In the genomic region with DNA sequence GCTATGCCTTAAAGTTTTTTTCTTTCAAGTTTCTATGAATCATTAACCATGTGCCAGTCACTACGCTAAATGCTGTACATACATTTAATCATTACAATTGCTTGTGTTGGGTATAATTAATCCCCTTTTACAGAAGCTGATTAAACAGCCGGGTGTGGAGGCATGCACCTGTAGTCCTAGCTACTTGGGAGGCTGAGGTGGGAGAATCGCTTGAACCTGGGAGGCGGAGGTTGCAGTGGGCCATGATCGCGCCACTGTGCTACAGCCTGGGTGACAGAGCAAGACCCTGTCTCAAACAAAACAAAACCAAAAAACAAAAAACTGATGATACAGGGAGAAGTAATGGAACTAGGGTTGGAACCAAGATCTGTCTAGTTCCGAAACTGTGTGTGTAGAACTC, we compare ENCODE assay signal across 8 cellular contexts. TPM values are rescaled to one million over a fixed set of nuclear protein-coding genes. Genes with fewer than 3 reads are reported as not detected.
DNase-seq lines count a peak whose midpoint lies in the region; ATAC-seq, FAIRE-seq and TF ChIP-seq lines count a peak whose summit lies in the region.

No MANE protein-coding gene starts in this region.

- WGBS in mesendoderm (ENCODE audit: extremely low coverage, insufficient coverage, low lambda C conversion rate), result no CpG with 5 or more reads among the region's 7 CpGs
- 84 to 96% methylated on average over 7 of the region's 7 CpGs for WGBS in tibial nerve, 2 donors

- TF ChIP-seq EP300 in tibial nerve (IDR thresholded peaks at IDR 0.05), result no peak

- H4K8ac ChIP-seq in mesendoderm (ENCODE audit: low read depth, low read length), result no peak overlapping the region

- TF ChIP-seq POLR2A in tibial nerve (IDR thresholded peaks at IDR 0.05), result no peak

- H3K4me3 ChIP-seq in mesendoderm (ENCODE audit: low read length), result no peak overlapping the region
- H3K4me3 ChIP-seq in tibial nerve, result no peak overlapping the region

- peaks cover 3% of the 10 kb centered on the region for H3K4me1 ChIP-seq in mesendoderm (ENCODE audit: control insufficient read depth, low read depth, low read length)
- H3K4me1 ChIP-seq in tibial nerve, result peaks cover 0 to 62% (median 29%) of the 10 kb centered on the region in 4 donors

- H3K4ac ChIP-seq in mesendoderm (ENCODE audit: low read depth, low read length), result no peak overlapping the region

- H3K36me3 ChIP-seq in mesendoderm (ENCODE audit: control insufficient read depth, insufficient read depth, low read length), result no peaks in the 10 kb centered on the region
- H3K36me3 ChIP-seq in tibial nerve, result no peaks in the 10 kb centered on the region

- no peak overlapping the region for H2BK15ac ChIP-seq in mesendoderm (replicated peaks; ENCODE audit: low read depth)

- no peaks in the 10 kb centered on the region for H3K36me3 Mint-ChIP-seq in activated T-cell treated with anti-CD3 and anti-CD28 coated beads, Interleukin-2, amount 50 U/mL, for 4 hours (ENCODE audit: insufficient read depth)

- H4K5ac ChIP-seq in mesendoderm (ENCODE audit: low read length), result no peak overlapping the region

- H3K27me3 ChIP-seq in mesendoderm (ENCODE audit: insufficient read depth, low read length, poor library complexity) (no peaks in the 10 kb centered on the region), tibial nerve (no peaks in the 10 kb centered on the region)

- H3K4me1 Mint-ChIP-seq in activated T-cell treated with anti-CD3 and anti-CD28 coated beads, Interleukin-2, amount 50 U/mL, for 4 hours (ENCODE audit: low read depth), result peaks cover 48% of the 10 kb centered on the region

- no peaks in the 10 kb centered on the region for H3K9me3 ChIP-seq in tibial nerve

- no peaks in the 10 kb centered on the region for H3K79me1 ChIP-seq in mesendoderm (ENCODE audit: low read length)

- peak overlapping the region; percentile 43 for H2AK5ac ChIP-seq in mesendoderm (ENCODE audit: low read length)

- H3K27ac ChIP-seq in angular gyrus (ENCODE audit: low read depth, low read length) (peak overlapping the region; percentile 98), mesendoderm (ENCODE audit: low read depth, low read length) (no peak overlapping the region), tibial nerve (peak overlapping the region; percentile 97 to 100 (median 99))

- no peaks in the 10 kb centered on the region for H3K27me3 Mint-ChIP-seq in activated T-cell treated with anti-CD3 and anti-CD28 coated beads, Interleukin-2, amount 50 U/mL, for 4 hours (ENCODE audit: low read depth)

- no peak for ATAC-seq in activated T-cell treated with anti-CD3 and anti-CD28 coated beads, Interleukin-2, amount 50 U/mL, for 4 hours
- ATAC-seq in HG03439 (IDR thresholded peaks at IDR 0.05; ENCODE audit: unreplicated experiment) (no peak), GM18868 (IDR thresholded peaks at IDR 0.05; ENCODE audit: unreplicated experiment) (no peak)

- H3K4me3 Mint-ChIP-seq in activated T-cell treated with anti-CD3 and anti-CD28 coated beads, Interleukin-2, amount 50 U/mL, for 4 hours, result peak overlapping the region; percentile 84

- H3K9me3 Mint-ChIP-seq in activated T-cell treated with anti-CD3 and anti-CD28 coated beads, Interleukin-2, amount 50 U/mL, for 4 hours, result no peaks in the 10 kb centered on the region

- H3K56ac ChIP-seq in mesendoderm (ENCODE audit: low read length), result no peak overlapping the region

- TF ChIP-seq CTCF in tibial nerve (IDR thresholded peaks at IDR 0.05), result no peak

- no peak overlapping the region for H3K9ac ChIP-seq in mesendoderm (ENCODE audit: low read length)

- H3K4me2 ChIP-seq in mesendoderm (ENCODE audit: low read length), result no peak overlapping the region

- no peak for DNase-seq in activated T-cell treated with anti-CD3 and anti-CD28 coated beads, Interleukin-2, amount 50 U/mL, for 4 hours
- DNase-seq in activated T-cell treated with anti-CD3 and anti-CD28 coated beads, Interleukin-2, amount 50 U/mL, for 1 hour, result no peak
- DNase-seq in mesendoderm, result no peak
- DNase-seq in tibial nerve (ENCODE audit: low spot score in 2 of 2), result no peak
- no peak for DNase-seq in frontal cortex (ENCODE audit: low spot score in 2 of 2)

- H2BK5ac ChIP-seq in mesendoderm (ENCODE audit: low read length), result no peak overlapping the region

- no peak overlapping the region for H2BK120ac ChIP-seq in mesendoderm (ENCODE audit: low read depth, low read length)

- peaks cover 27% of the 10 kb centered on the region for H3K79me2 ChIP-seq in mesendoderm (ENCODE audit: control insufficient read depth, insufficient read depth, low read length)

- no peak overlapping the region for H3K18ac ChIP-seq in mesendoderm (ENCODE audit: low read length)

- no peak for FAIRE-seq in frontal cortex (lab: Jason Lieb, UNC)

- H3K23ac ChIP-seq in mesendoderm (ENCODE audit: low read length), result no peak overlapping the region

RNA-seq across cellular contexts. Expression of a gene that starts 1.2 kb away (rescaled TPM):
- total RNA-seq in activated T-cell treated with anti-CD3 and anti-CD28 coated beads, Interleukin-2, amount 50 U/mL, for 4 hours, result 10 to 100 TPM; 25.9 to 31.9 (median 26.6) TPM
- polyA plus RNA-seq in mesendoderm (2013, experiment 1 of 2), result 48.6 TPM
- polyA plus RNA-seq in mesendoderm (2013, experiment 2 of 2), result 48.4 TPM
- total RNA-seq in tibial nerve (10 to 100 TPM; 23.2 to 28.4 (median 25.9) TPM), frontal cortex (28.5 TPM)

RNA-seq across cellular contexts. Expression of a gene that starts 20.4 kb away (rescaled TPM):
- 1 to 10 TPM in 1 of 3 donors, under 1 TPM in 2; 0.76 to 1.3 (median 0.82) TPM for total RNA-seq in activated T-cell treated with anti-CD3 and anti-CD28 coated beads, Interleukin-2, amount 50 U/mL, for 4 hours
- 0.07 TPM for polyA plus RNA-seq in mesendoderm (2013, experiment 1 of 2)
- polyA plus RNA-seq in mesendoderm (2013, experiment 2 of 2), result 0.14 TPM
- total RNA-seq in tibial nerve, result not detected
- 1.2 TPM for total RNA-seq in frontal cortex
